In the genomic region with DNA sequence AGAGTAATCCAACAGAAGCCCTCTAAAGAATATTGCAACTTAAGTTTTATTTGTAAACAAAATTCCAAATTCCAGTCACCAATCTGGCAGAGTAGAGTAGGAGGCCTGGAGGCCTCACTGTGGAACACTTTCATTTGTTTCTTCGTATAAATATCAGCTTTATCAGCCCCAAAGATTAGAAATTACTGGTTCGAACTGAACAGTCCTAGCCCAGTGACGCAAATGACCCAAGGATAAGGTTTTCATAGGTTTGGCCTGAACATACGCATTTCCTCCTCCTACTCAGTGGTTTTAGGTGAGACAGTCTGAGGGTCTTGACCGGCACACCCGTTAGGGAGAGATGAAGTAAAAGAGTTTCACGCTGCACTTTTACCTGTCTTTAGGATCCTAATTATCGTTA, we compare ENCODE assay signal across 9 cellular contexts. TPM values are rescaled to one million over a fixed set of nuclear protein-coding genes. Genes with fewer than 3 reads are reported as not detected.
DNase-seq lines count a peak whose midpoint lies in the region; ATAC-seq, FAIRE-seq and TF ChIP-seq lines count a peak whose summit lies in the region.
"Had no signal": no experiment of that assay in that cellular context is flagged by ENCODE, and none has a peak within 500 bp of the region (broad histone marks: within the 10 kb centered on the region; RNA-seq: fewer than 3 reads in every experiment).

No MANE protein-coding gene starts in this region.

- TF ChIP-seq POLR2A in adrenal gland (IDR thresholded peaks at IDR 0.05) = peak in 1 of 2 donors; percentile 30

- H3K4me1 Mint-ChIP-seq in T-helper 1 cell treated with Interleukin-12 subunit alpha and Interleukin-12 subunit beta and Interleukin-4 antibody, amounts not matched to agents 30 μg/mL and 1 μg/mL, for 36 hours (ENCODE audit: low read depth) = peaks cover 3% of the 10 kb centered on the region
- peaks cover 44% of the 10 kb centered on the region for H3K4me1 Mint-ChIP-seq in stimulated activated memory B cell treated with anti-CD40 and anti-IgM and Interleukin-4, amounts not matched to agents 10 μg/mL and 1 μg/mL and 100 μg/mL, for 72 hours

- no peak overlapping the region for H3K27ac Mint-ChIP-seq in T-helper 1 cell treated with Interleukin-12 subunit alpha and Interleukin-12 subunit beta and Interleukin-4 antibody, amounts not matched to agents 30 μg/mL and 1 μg/mL, for 36 hours
- H3K27ac Mint-ChIP-seq in stimulated activated memory B cell treated with anti-CD40 and anti-IgM and Interleukin-4, amounts not matched to agents 10 μg/mL and 1 μg/mL and 100 μg/mL, for 72 hours = peak overlapping the region; percentile 74

- DNase-seq in T-helper 1 cell (no peak), adrenal gland (peak in 2 of 7 donors; percentile 47 to 69), kidney (no peak), islet precursor cell (no peak), HT-29 (ENCODE audit: low spot score) (no peak), foreskin keratinocyte (no peak)

- no peaks in the 10 kb centered on the region for H3K36me3 ChIP-seq in adrenal gland (replicated peaks in 1 of 2)
- no peaks in the 10 kb centered on the region for H3K36me3 ChIP-seq in kidney (ENCODE audit: control insufficient read depth in 1 of 2, insufficient read depth in 2 of 2, low read length in 2 of 2)

- H3K27me3 ChIP-seq in adrenal gland (no peaks in the 10 kb centered on the region), foreskin keratinocyte (no peaks in the 10 kb centered on the region)

- H3K4me3 ChIP-seq in adrenal gland (peak overlapping the region in 1 of 4 donors; percentile 85), kidney (ENCODE audit: low read length in 2 of 2) (peak overlapping the region; percentile 70 to 76)

- WGBS in adrenal gland, 4 donors = 20 to 30% (median 28%) methylated on average over 8 of the region's 8 CpGs

- no peak for ATAC-seq in stimulated activated memory B cell treated with anti-CD40 and anti-IgM and Interleukin-4, amounts not matched to agents 10 μg/mL and 1 μg/mL and 100 μg/mL, for 72 hours
- ATAC-seq in foreskin keratinocyte = no peak

- intact Hi-C loops in adrenal gland (cut with DNase I) = no loop called here
- intact Hi-C loops in kidney (cut with DNase I) = no loop called here

- H3K36me3 Mint-ChIP-seq in T-helper 1 cell treated with Interleukin-12 subunit alpha and Interleukin-12 subunit beta and Interleukin-4 antibody, amounts not matched to agents 30 μg/mL and 1 μg/mL, for 36 hours (ENCODE audit: low read depth) = no peaks in the 10 kb centered on the region
- H3K36me3 Mint-ChIP-seq in stimulated activated memory B cell treated with anti-CD40 and anti-IgM and Interleukin-4, amounts not matched to agents 10 μg/mL and 1 μg/mL and 100 μg/mL, for 72 hours = no peaks in the 10 kb centered on the region

- no peak for FAIRE-seq in kidney (lab: Jason Lieb, UNC)
- FAIRE-seq: A204.1 had no signal

- peak overlapping the region; percentile 22 to 92 (median 82) for H3K27ac ChIP-seq in adrenal gland
- peak overlapping the region; percentile 63 to 89 for H3K27ac ChIP-seq in kidney (ENCODE audit: low read depth in 2 of 2, low read length in 2 of 2)
- no peak overlapping the region for H3K27ac ChIP-seq in foreskin keratinocyte

- TF ChIP-seq CTCF in adrenal gland (IDR thresholded peaks at IDR 0.05) (no peak), kidney (IDR thresholded peaks at IDR 0.05; ENCODE audit: borderline replicate concordance, extremely low read depth, insufficient read depth) (no peak), foreskin keratinocyte (conservative IDR thresholded peaks at IDR 0.05) (no peak)

- H3K9ac ChIP-seq in kidney (ENCODE audit: low read length in 2 of 2) = peak overlapping the region; percentile 55 to 59

- H3K4me1 ChIP-seq in adrenal gland (replicated peaks in 1 of 2) (peaks cover 27 to 47% of the 10 kb centered on the region in 2 donors), kidney (ENCODE audit: control insufficient read depth in 1 of 2, insufficient read depth in 1 of 2, low read depth in 1 of 2, low read length in 2 of 2) (peaks cover 8 to 23% of the 10 kb centered on the region in 2 donors), foreskin keratinocyte (no peaks in the 10 kb centered on the region)

- H3K9me3 ChIP-seq in adrenal gland (replicated peaks in 1 of 3) (no peaks in the 10 kb centered on the region), kidney (ENCODE audit: control insufficient read depth in 1 of 2, low read length in 2 of 2) (no peaks in the 10 kb centered on the region)

- H3K9me3 Mint-ChIP-seq in T-helper 1 cell treated with Interleukin-12 subunit alpha and Interleukin-12 subunit beta and Interleukin-4 antibody, amounts not matched to agents 30 μg/mL and 1 μg/mL, for 36 hours = no peaks in the 10 kb centered on the region
- H3K9me3 Mint-ChIP-seq in stimulated activated memory B cell treated with anti-CD40 and anti-IgM and Interleukin-4, amounts not matched to agents 10 μg/mL and 1 μg/mL and 100 μg/mL, for 72 hours = no peaks in the 10 kb centered on the region

- H3K4me3 Mint-ChIP-seq in T-helper 1 cell treated with Interleukin-12 subunit alpha and Interleukin-12 subunit beta and Interleukin-4 antibody, amounts not matched to agents 30 μg/mL and 1 μg/mL, for 36 hours = peak overlapping the region; percentile 45
- peak overlapping the region; percentile 91 for H3K4me3 Mint-ChIP-seq in stimulated activated memory B cell treated with anti-CD40 and anti-IgM and Interleukin-4, amounts not matched to agents 10 μg/mL and 1 μg/mL and 100 μg/mL, for 72 hours

- H3K27me3 Mint-ChIP-seq in T-helper 1 cell treated with Interleukin-12 subunit alpha and Interleukin-12 subunit beta and Interleukin-4 antibody, amounts not matched to agents 30 μg/mL and 1 μg/mL, for 36 hours (ENCODE audit: low read depth) = peaks cover 48% of the 10 kb centered on the region
- no peaks in the 10 kb centered on the region for H3K27me3 Mint-ChIP-seq in stimulated activated memory B cell treated with anti-CD40 and anti-IgM and Interleukin-4, amounts not matched to agents 10 μg/mL and 1 μg/mL and 100 μg/mL, for 72 hours

RNA-seq across cellular contexts. Expression of gene CDC42BPB, which starts 1.7 kb away (rescaled TPM):
- total RNA-seq in adrenal gland (100 to 1,000 TPM in 1 of 8 donors, 10 to 100 TPM in 7; 71.2 to 108 (median 79.7) TPM), kidney (127 TPM), foreskin keratinocyte (52.9 and 59.7 TPM in 2 replicates)
- polyA plus RNA-seq in adrenal gland (10 to 100 TPM; 41.1 to 64.4 (median 49.9) TPM), kidney (ENCODE audit: insufficient read depth, low read depth, low replicate concordance) (22.5 TPM), foreskin keratinocyte (15.9 and 16.8 TPM in 2 replicates)
- total RNA-seq in HT-29 (2014; rRNA removed; shearing (Covaris generic)) = 40.0 and 51.0 TPM in 2 replicates

RNA-seq across cellular contexts. Expression of gene LBHD2, which starts 28.3 kb away (rescaled TPM):
- total RNA-seq in adrenal gland = not detected
- not detected for polyA plus RNA-seq in adrenal gland
- total RNA-seq in kidney = not detected
- 0.82 TPM for polyA plus RNA-seq in kidney (ENCODE audit: insufficient read depth, low read depth, low replicate concordance)
- not detected in 2 replicates for total RNA-seq in HT-29 (2014; rRNA removed; shearing (Covaris generic))
- not detected in 2 replicates for total RNA-seq in foreskin keratinocyte
- polyA plus RNA-seq in foreskin keratinocyte = not detected in 2 replicates

RNA-seq across cellular contexts. Expression of gene EXOC3L4, which starts 38.8 kb away (rescaled TPM):
- total RNA-seq in adrenal gland (1 to 10 TPM in 4 of 8 donors, under 1 TPM in 4; 0.12 to 2.0 (median 1.3) TPM), kidney (11.6 TPM), foreskin keratinocyte (not detected in 2 replicates)
- polyA plus RNA-seq in adrenal gland (1 to 10 TPM in 2 of 3 donors, not detected in 1; 3.1 to 4.3 TPM), kidney (ENCODE audit: insufficient read depth, low read depth, low replicate concordance) (15.6 TPM), foreskin keratinocyte (not detected in 2 replicates)
- 3.9 and 6.2 TPM in 2 replicates for total RNA-seq in HT-29 (2014; rRNA removed; shearing (Covaris generic))
